ENCODE assay signal across 6 cellular contexts in genomic region chr10:97596101-97597055, GRCh38. TPM values are rescaled to one million over a fixed set of nuclear protein-coding genes. Genes with fewer than 3 reads are reported as not detected.
A peak's percentile ranks its signal among the peaks of the same experiment; 100 is the strongest.
DNase-seq lines count a peak whose midpoint lies in the region; ATAC-seq and TF ChIP-seq lines count a peak whose summit lies in the region.

No MANE protein-coding gene starts in this region.

- no peak for TF ChIP-seq CTCF in choroid plexus epithelial cell (conservative IDR thresholded peaks at IDR 0.05; ENCODE audit: low read depth, low read length)

- no peak overlapping the region for H3K4me3 ChIP-seq in choroid plexus epithelial cell (ENCODE audit: low read depth, low read length)

- peak; percentile 49 for DNase-seq in GM04504 (ENCODE audit: low read depth)
- DNase-seq in choroid plexus epithelial cell (ENCODE audit: low read depth) = peak; percentile 62
- DNase-seq in occipital lobe (lab: John Stamatoyannopoulos, UW) = peak; percentile 31
- no peak for DNase-seq in GM19240 (ENCODE audit: insufficient read length, low spot score)
- DNase-seq in NCI-H1694 (lab: John Stamatoyannopoulos, UW) = no peak

- no peak for ATAC-seq in HG02642 (IDR thresholded peaks at IDR 0.05; ENCODE audit: poor library complexity, unreplicated experiment)

RNA-seq across cellular contexts. Expression of gene C10orf62, which starts 6.9 kb away (rescaled TPM):
- not detected for total RNA-seq in occipital lobe

RNA-seq across cellular contexts. Expression of gene HOGA1, which starts 12.2 kb away (rescaled TPM):
- total RNA-seq in occipital lobe = 0.62 TPM

RNA-seq across cellular contexts. Expression of gene ANKRD2, which starts 23.8 kb away (rescaled TPM):
- total RNA-seq in occipital lobe = not detected

RNA-seq across cellular contexts. Expression of gene MORN4, which starts 36.9 kb away (rescaled TPM):
- total RNA-seq in occipital lobe = 36.8 TPM

RNA-seq across cellular contexts. Expression of gene PI4K2A, which starts 44.1 kb away (rescaled TPM):
- total RNA-seq in occipital lobe = 8.7 TPM

Comparison
In these comparisons a context has a peak if more than half of its experiments do, and no peak if none do; other contexts are left out.
1. DNase-seq: peak in GM04504 (single experiment), choroid plexus epithelial cell (single experiment) and occipital lobe (single experiment); none in GM19240 (single experiment) and NCI-H1694 (single experiment).